ENCODE assay signal across 8 cellular contexts in the genomic region with DNA sequence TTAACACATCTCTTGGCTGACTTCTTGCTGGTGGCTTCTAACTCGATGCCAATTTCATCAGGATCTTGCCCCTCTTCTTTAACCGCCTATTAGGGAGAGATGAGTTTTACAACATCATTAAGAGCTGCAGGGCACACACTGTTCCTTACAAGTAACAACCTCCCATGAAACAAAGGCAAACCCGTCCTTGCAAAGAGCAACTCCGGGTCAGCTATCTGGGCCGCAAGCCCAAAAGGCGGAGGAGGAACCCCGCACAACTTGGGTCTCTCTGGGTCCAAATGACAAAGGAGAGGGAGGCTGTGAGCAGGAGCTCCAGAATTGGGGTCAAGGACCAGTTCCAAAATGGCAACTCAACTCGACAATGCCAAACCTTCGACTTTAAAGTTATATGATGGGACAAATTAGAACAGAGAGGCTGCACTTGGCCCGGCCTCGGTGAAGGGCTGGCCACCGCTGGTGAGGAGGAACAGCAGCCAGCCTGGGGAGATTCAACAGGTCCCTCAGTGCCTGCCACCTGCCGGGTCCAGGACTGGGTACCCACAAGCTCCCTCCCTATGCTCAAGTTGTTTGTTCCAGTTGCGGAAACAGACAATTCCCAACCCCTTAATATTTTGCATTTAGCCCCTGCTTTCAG. TPM values are rescaled to one million over a fixed set of nuclear protein-coding genes. Genes with fewer than 3 reads are reported as not detected.
DNase-seq lines count a peak whose midpoint lies in the region; ATAC-seq and TF ChIP-seq lines count a peak whose summit lies in the region.

No MANE protein-coding gene starts in this region.

- H3K27ac ChIP-seq in duodenal mucosa (ENCODE audit: low read depth, low read length): no peak overlapping the region

- DNase-seq in Ammon's horn (ENCODE audit: low spot score): peak; percentile 60
- DNase-seq in NB4 (ENCODE audit: low read depth): no peak
- DNase-seq in naive thymus-derived CD8-positive, alpha-beta T cell: no peak
- no peak for DNase-seq in activated CD4-positive, CD25-positive, alpha-beta regulatory T cell (lab: John Stamatoyannopoulos, UW)
- DNase-seq in occipital lobe (lab: John Stamatoyannopoulos, UW): no peak

- no peaks in the 10 kb centered on the region for H3K9me3 Mint-ChIP-seq in naive thymus-derived CD8-positive, alpha-beta T cell

- POLR2A ChIA-PET in naive thymus-derived CD8-positive, alpha-beta T cell (lab: Charles Lee): interaction anchor here (1.3 to 5.4 kb wide), 8 partner anchors 13 to 283 kb away, joined by 3 to 41 read pairs (median 9); partner anchors contain the start of genes CATSPERD, DUS3L, LONP1 and NDUFA11

- peaks cover 41 to 44% of the 10 kb centered on the region in 2 donors for H3K4me1 ChIP-seq in duodenal mucosa (ENCODE audit: control insufficient read depth in 1 of 2, insufficient read depth in 2 of 2, low read length in 2 of 2)

- peak overlapping the region; percentile 95 to 100 (median 100) for H3K4me3 Mint-ChIP-seq in naive thymus-derived CD8-positive, alpha-beta T cell

- no peak for TF ChIP-seq POLR2A in NB4 (IDR thresholded peaks at IDR 0.05; ENCODE audit: extremely low read depth, insufficient read length)

- H3K4me3 ChIP-seq in NB4 (ENCODE audit: low read depth, low read length) (peak overlapping the region; percentile 85), duodenal mucosa (ENCODE audit: low read depth in 1 of 2, low read length in 2 of 2) (peak overlapping the region; percentile 98)

- H3K4me1 Mint-ChIP-seq in naive thymus-derived CD8-positive, alpha-beta T cell: peaks cover 40 to 78% (median 66%) of the 10 kb centered on the region in 4 donors

- H3K27me3 ChIP-seq in duodenal mucosa (ENCODE audit: control insufficient read depth in 1 of 2, insufficient read depth in 2 of 2, low read length in 2 of 2): no peaks in the 10 kb centered on the region

- H3K9ac ChIP-seq in duodenal mucosa (ENCODE audit: low read depth in 1 of 2, low read length in 2 of 2): peak overlapping the region; percentile 85 to 100

- H3K27me3 Mint-ChIP-seq in naive thymus-derived CD8-positive, alpha-beta T cell: peaks cover 0 to 3% (median 0%) of the 10 kb centered on the region in 5 donors

- TF ChIP-seq CTCF in NB4 (IDR thresholded peaks at IDR 0.05; ENCODE audit: low read depth, low read length): no peak

- H3K9me3 ChIP-seq in duodenal mucosa (ENCODE audit: control insufficient read depth in 1 of 2, low read length in 2 of 2): no peaks in the 10 kb centered on the region

- peaks cover 20 to 54% of the 10 kb centered on the region in 2 donors for H3K36me3 ChIP-seq in duodenal mucosa (ENCODE audit: control insufficient read depth in 1 of 2, insufficient read depth in 2 of 2, low read length in 2 of 2)

- peaks cover 11 to 66% (median 19%) of the 10 kb centered on the region in 3 donors for H3K36me3 Mint-ChIP-seq in naive thymus-derived CD8-positive, alpha-beta T cell

- ATAC-seq in naive thymus-derived CD8-positive, alpha-beta T cell: no peak
- ATAC-seq in GM19328 (IDR thresholded peaks at IDR 0.05; ENCODE audit: unreplicated experiment) (no peak), GM21825 (IDR thresholded peaks at IDR 0.05; ENCODE audit: unreplicated experiment) (no peak)

- peak overlapping the region; percentile 94 to 100 (median 100) for H3K27ac Mint-ChIP-seq in naive thymus-derived CD8-positive, alpha-beta T cell

RNA-seq across cellular contexts. Expression of gene SAFB2, which starts 1.1 kb away (rescaled TPM):
- total RNA-seq in naive thymus-derived CD8-positive, alpha-beta T cell: 100 to 1,000 TPM; 218 to 221 TPM
- polyA plus RNA-seq in naive thymus-derived CD8-positive, alpha-beta T cell: 10 to 100 TPM; 25.8 to 47.4 (median 28.7) TPM
- 44.3 TPM for total RNA-seq in occipital lobe

RNA-seq across cellular contexts. Expression of gene SAFB, which starts 1.5 kb away (rescaled TPM):
- total RNA-seq in naive thymus-derived CD8-positive, alpha-beta T cell: 100 to 1,000 TPM; 188 to 191 TPM
- polyA plus RNA-seq in naive thymus-derived CD8-positive, alpha-beta T cell: 100 to 1,000 TPM in 1 of 3 donors, 10 to 100 TPM in 2; 28.6 to 135 (median 59.3) TPM
- 76.6 TPM for total RNA-seq in occipital lobe

RNA-seq across cellular contexts. Expression of gene TINCR, which starts 53.7 kb away (rescaled TPM):
- total RNA-seq in naive thymus-derived CD8-positive, alpha-beta T cell: 1 to 10 TPM; 2.2 to 2.3 TPM
- polyA plus RNA-seq in naive thymus-derived CD8-positive, alpha-beta T cell: under 1 TPM in 1 of 3 donors, not detected in 2; 0.09 TPM
- total RNA-seq in occipital lobe: 0.31 TPM

RNA-seq across cellular contexts. Expression of gene MICOS13, which starts 58.9 kb away (rescaled TPM):
- 10 to 100 TPM; 40.1 to 40.6 TPM for total RNA-seq in naive thymus-derived CD8-positive, alpha-beta T cell
- polyA plus RNA-seq in naive thymus-derived CD8-positive, alpha-beta T cell: 100 to 1,000 TPM in 2 of 3 donors, 10 to 100 TPM in 1; 95.5 to 110 (median 102) TPM
- 16.2 TPM for total RNA-seq in occipital lobe

RNA-seq across cellular contexts. Expression of gene HSD11B1L, which starts 59.4 kb away (rescaled TPM):
- 1 to 10 TPM; 2.8 to 4.1 TPM for total RNA-seq in naive thymus-derived CD8-positive, alpha-beta T cell
- 1 to 10 TPM; 5.5 to 6.0 (median 5.7) TPM for polyA plus RNA-seq in naive thymus-derived CD8-positive, alpha-beta T cell
- 16.7 TPM for total RNA-seq in occipital lobe
